ENCODE assay signal across 15 cellular contexts in genomic region chr7:75616421-75617167, GRCh38.
"Had no signal": no experiment of that assay in that cellular context is flagged by ENCODE, and none has a peak within 500 bp of the region (broad histone marks: within the 10 kb centered on the region; RNA-seq: fewer than 3 reads in every experiment).

No MANE protein-coding gene starts in this region.

- DNase-seq: activated CD4-positive, alpha-beta T cell treated with anti-CD3 and anti-CD28 coated beads for 1 hour; activated CD4-positive, alpha-beta T cell treated with anti-CD3 and anti-CD28 coated beads, Interleukin-2, amount 50 U/mL, for 48 hours; activated CD8-positive, alpha-beta memory T cell treated with anti-CD3 and anti-CD28 coated beads, Interleukin-2, amount 50 U/mL, for 48 hours; activated naive CD8-positive, alpha-beta T cell treated with anti-CD3 and anti-CD28 coated beads, Interleukin-2, amount 10 ng/mL, durations not matched to agents 7 days and 5 days; esophagus squamous epithelium; foreskin fibroblast; islet precursor cell; left lung; stimulated activated CD4-positive, alpha-beta T cell treated with anti-CD3 and anti-CD28 coated beads, Interleukin-15, amount 100 ng/mL, for 24 hours; stimulated activated CD4-positive, alpha-beta T cell treated with anti-CD3 and anti-CD28 coated beads, Interleukin-4, amount 100 ng/mL, for 24 hours; thyroid gland had no signal

- H3K27ac ChIP-seq: parathyroid adenoma, vagina had no signal

- H3K36me3 Mint-ChIP-seq: activated naive CD8-positive, alpha-beta T cell treated with anti-CD3 and anti-CD28 coated beads, Interleukin-2, amount 10 ng/mL, durations not matched to agents 7 days and 5 days had no signal

- H3K27ac Mint-ChIP-seq: activated naive CD8-positive, alpha-beta T cell treated with anti-CD3 and anti-CD28 coated beads, Interleukin-2, amount 10 ng/mL, durations not matched to agents 7 days and 5 days had no signal

- H3K4me3 ChIP-seq: ascending aorta, esophagus squamous epithelium, left lung, thyroid gland, vagina had no signal

- H3K9me3 Mint-ChIP-seq: activated naive CD8-positive, alpha-beta T cell treated with anti-CD3 and anti-CD28 coated beads, Interleukin-2, amount 10 ng/mL, durations not matched to agents 7 days and 5 days had no signal

- H3K27me3 ChIP-seq: ascending aorta, esophagus squamous epithelium, heart left ventricle, left lung, thyroid gland, vagina had no signal

- H3K9ac ChIP-seq: parathyroid adenoma had no signal

- H3K9me3 ChIP-seq: ascending aorta, esophagus squamous epithelium, heart left ventricle, left lung, thyroid gland, vagina had no signal

- H3K36me3 ChIP-seq: esophagus squamous epithelium, heart left ventricle, left lung, thyroid gland, vagina had no signal
